Comparison of ENCODE assay signal across 8 cellular contexts in the genomic region with DNA sequence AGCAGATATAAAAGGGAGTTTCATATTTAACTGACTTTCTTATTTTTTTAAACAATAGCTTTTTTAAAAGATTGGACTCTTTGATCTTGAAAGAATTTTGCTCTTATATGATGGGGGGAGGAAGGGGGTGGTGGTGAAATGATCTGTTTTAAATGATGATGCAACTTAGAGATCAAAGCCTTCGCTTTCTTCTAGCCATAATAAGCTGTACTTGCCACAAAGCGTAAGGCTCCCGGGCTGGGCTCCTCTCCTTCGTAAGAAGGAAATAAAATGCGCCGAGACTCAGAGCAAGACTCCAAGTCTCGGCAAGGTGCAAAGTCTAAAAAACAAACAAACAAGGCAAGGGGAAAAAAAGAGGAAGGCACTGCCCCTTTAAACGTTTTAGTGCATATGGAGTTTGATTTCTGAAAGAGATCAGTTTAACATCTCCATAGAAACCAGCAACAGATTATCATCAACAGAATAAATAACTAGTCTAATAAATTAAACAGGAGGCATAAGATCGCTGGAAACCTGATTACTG. TPM values are rescaled to one million over a fixed set of nuclear protein-coding genes. Genes with fewer than 3 reads are reported as not detected.
DNase-seq lines count a peak whose midpoint lies in the region; ATAC-seq and TF ChIP-seq lines count a peak whose summit lies in the region.

No MANE protein-coding gene starts in this region.

- H3K4me1 Mint-ChIP-seq in Caco-2 (ENCODE audit: low read depth, unreplicated experiment): peaks cover 7% of the 10 kb centered on the region
- peaks cover 3 to 6% of the 10 kb centered on the region in 2 donors for H3K4me1 Mint-ChIP-seq in natural killer cell treated with Interleukin-12 subunit alpha and Interleukin-12 subunit beta and Interleukin-15 and Interleukin-18, amount 100 ng/mL, for 72 hours (ENCODE audit: low read depth in 2 of 2)

- H3K27me3 Mint-ChIP-seq in Caco-2 (ENCODE audit: insufficient read depth, unreplicated experiment): peaks cover 7% of the 10 kb centered on the region
- peaks cover 18 to 22% of the 10 kb centered on the region in 2 donors for H3K27me3 Mint-ChIP-seq in natural killer cell treated with Interleukin-12 subunit alpha and Interleukin-12 subunit beta and Interleukin-15 and Interleukin-18, amount 100 ng/mL, for 72 hours

- H3K27ac Mint-ChIP-seq in Caco-2 (ENCODE audit: unreplicated experiment): no peak overlapping the region
- no peak overlapping the region for H3K27ac Mint-ChIP-seq in natural killer cell treated with Interleukin-12 subunit alpha and Interleukin-12 subunit beta and Interleukin-15 and Interleukin-18, amount 100 ng/mL, for 72 hours

- H3K9ac ChIP-seq in mammary epithelial cell (ENCODE audit: insufficient read depth, low read length): no peak overlapping the region

- CTCF ChIA-PET in Caco-2 (lab: Charles Lee) (interaction anchor here (0.7 kb wide), 1 partner anchor 66 kb away, joined by 10 read pairs; no protein-coding TSS in a partner anchor), mammary epithelial cell (lab: Charles Lee; ENCODE audit: low non-redundant PET) (no interaction called here)

- H3K9me3 ChIP-seq in Caco-2 (no peaks in the 10 kb centered on the region), mammary epithelial cell (replicated peaks; ENCODE audit: insufficient read depth, low read length) (no peaks in the 10 kb centered on the region)

- peaks cover 26% of the 10 kb centered on the region for H3K79me2 ChIP-seq in mammary epithelial cell (ENCODE audit: insufficient read depth, low read length)

- POLR2A ChIA-PET in Caco-2 (lab: Charles Lee): interaction anchor here (0.6 kb wide), 1 partner anchor 107 kb away, joined by 3 read pairs; no protein-coding TSS in a partner anchor

- whole genome bisulfite sequencing in mammary epithelial cell (ENCODE audit: low coverage, missing lambda C conversion rate): 48% methylated on average over 9 of the region's 9 CpGs

- no peak for ATAC-seq in natural killer cell treated with Interleukin-12 subunit alpha and Interleukin-12 subunit beta and Interleukin-15 and Interleukin-18, amount 100 ng/mL, for 72 hours
- ATAC-seq in activated CD4-positive, CD25-positive, alpha-beta regulatory T cell treated with anti-CD3 and anti-CD28 coated beads, Interleukin-2, amount 50 U/mL, for 24 hours: no peak

- H3K27me3 ChIP-seq in Caco-2 (replicated peaks; ENCODE audit: control insufficient read depth, insufficient read depth, low read length) (no peaks in the 10 kb centered on the region), mammary epithelial cell (ENCODE audit: insufficient read depth, low read length) (no peaks in the 10 kb centered on the region)

- no peaks in the 10 kb centered on the region for H3K9me3 Mint-ChIP-seq in Caco-2 (ENCODE audit: unreplicated experiment)
- H3K9me3 Mint-ChIP-seq in natural killer cell treated with Interleukin-12 subunit alpha and Interleukin-12 subunit beta and Interleukin-15 and Interleukin-18, amount 100 ng/mL, for 72 hours: no peaks in the 10 kb centered on the region

- peak overlapping the region; percentile 99 for H3K4me2 ChIP-seq in mammary epithelial cell (ENCODE audit: insufficient read depth, low read depth, low read length)

- TF ChIP-seq CTCF in Caco-2 (IDR thresholded peaks at IDR 0.05; ENCODE audit: insufficient read depth in 1 of 2, low read depth in 1 of 2, low read length in 1 of 2, severe bottlenecking in 1 of 2, unreplicated experiment in 1 of 2) (no peak), mammary epithelial cell (conservative IDR thresholded peaks at IDR 0.05 in 1 of 2, IDR thresholded peaks at IDR 0.05 in 1 of 2; ENCODE audit: extremely low read depth in 1 of 2, insufficient read depth in 1 of 2, low read depth in 1 of 2, low read length in 2 of 2) (no peak)

- peaks cover 3% of the 10 kb centered on the region for H4K20me1 ChIP-seq in mammary epithelial cell (ENCODE audit: insufficient read depth, low read length)

- no peak for DNase-seq in Caco-2
- DNase-seq in KBM-7: peak; percentile 42
- peak; percentile 36 for DNase-seq in mammary epithelial cell
- no peak for DNase-seq in natural killer cell treated with Interleukin-12 subunit alpha and Interleukin-12 subunit beta and Interleukin-15 and Interleukin-18, amount 100 ng/mL, for 72 hours (ENCODE audit: low spot score)
- DNase-seq in T1000 (lab: John Stamatoyannopoulos, UW): no peak
- no peak for DNase-seq in erythroblast (lab: John Stamatoyannopoulos, UW)
- no peak for DNase-seq in NCI-H146 (lab: John Stamatoyannopoulos, UW)

- H3K36me3 ChIP-seq in Caco-2 (ENCODE audit: control insufficient read depth, insufficient read depth, low read length) (no peaks in the 10 kb centered on the region), mammary epithelial cell (ENCODE audit: insufficient read depth, low read length) (no peaks in the 10 kb centered on the region)

- intact Hi-C loops in Caco-2 (cut with micrococcal nuclease; ENCODE audit: unreplicated experiment): loop anchor here (5.0 kb wide), 2 partner anchors 101 to 281 kb away; no protein-coding TSS in a partner anchor
- intact Hi-C loops in mammary epithelial cell (cut with micrococcal nuclease): loop anchor here (5.0 kb wide), 1 partner anchor 281 kb away; no protein-coding TSS in a partner anchor

- TF ChIP-seq POLR2A in erythroblast (IDR thresholded peaks at IDR 0.05; ENCODE audit: low read length): no peak

- no peaks in the 10 kb centered on the region for H3K36me3 Mint-ChIP-seq in Caco-2 (ENCODE audit: insufficient read depth, unreplicated experiment)
- no peaks in the 10 kb centered on the region for H3K36me3 Mint-ChIP-seq in natural killer cell treated with Interleukin-12 subunit alpha and Interleukin-12 subunit beta and Interleukin-15 and Interleukin-18, amount 100 ng/mL, for 72 hours

- dilution Hi-C loops in mammary epithelial cell (cut with HindIII; ENCODE audit: low sequenced_read_pairs): no loop called here

- H3K4me3 ChIP-seq in Caco-2 (ENCODE audit: low read depth, low read length) (peak overlapping the region; percentile 46), mammary epithelial cell (replicated peaks in 1 of 3; ENCODE audit: insufficient read depth in 1 of 3, low read depth in 2 of 3, low read length in 3 of 3) (peak overlapping the region; percentile 64 to 87 (median 80))

- H3K4me1 ChIP-seq in Caco-2: no peaks in the 10 kb centered on the region
- peaks cover 10% of the 10 kb centered on the region for H3K4me1 ChIP-seq in mammary epithelial cell (ENCODE audit: insufficient read depth, low read length)

- no peak overlapping the region for H3K27ac ChIP-seq in mammary epithelial cell (ENCODE audit: insufficient read depth, low read depth, low read length)

- H2AFZ ChIP-seq in mammary epithelial cell (ENCODE audit: low read depth, low read length): no peak overlapping the region

- in situ Hi-C loops in KBM-7 (cut with MboI; ENCODE audit: low pct_unique_long_range_greater_than_20kb, low sequenced_read_pairs) (no loop called here), mammary epithelial cell (cut with MboI; ENCODE audit: low sequenced_read_pairs in 2 of 2) (no loop called here)

- peak overlapping the region; percentile 91 for H3K4me3 Mint-ChIP-seq in Caco-2 (ENCODE audit: unreplicated experiment)
- peak overlapping the region; percentile 45 for H3K4me3 Mint-ChIP-seq in natural killer cell treated with Interleukin-12 subunit alpha and Interleukin-12 subunit beta and Interleukin-15 and Interleukin-18, amount 100 ng/mL, for 72 hours

- BruUV-seq in Caco-2 (replicated peaks; lab: Mats Ljungman, UMichigan) (no TSS peak), mammary epithelial cell (replicated peaks; lab: Mats Ljungman, UMichigan) (no TSS peak)

RNA-seq across cellular contexts. Expression of a gene that starts 3.3 kb away (rescaled TPM):
- 10.4 and 10.9 TPM in 2 replicates for total RNA-seq in Caco-2 (2022)
- 10 to 100 TPM; 13.0 to 14.1 TPM for total RNA-seq in mammary epithelial cell
- polyA plus RNA-seq in mammary epithelial cell: 4.3 TPM
- polyA minus RNA-seq in mammary epithelial cell: 4.5 TPM
- 10 to 100 TPM; 13.5 to 17.8 TPM for total RNA-seq in natural killer cell treated with Interleukin-12 subunit alpha and Interleukin-12 subunit beta and Interleukin-15 and Interleukin-18, amount 100 ng/mL, for 72 hours

Comparison
In these comparisons a context has a peak if more than half of its experiments do, and no peak if none do; other contexts are left out.
1. DNase-seq: peak in KBM-7 (single experiment) and mammary epithelial cell (single experiment); none in Caco-2 (0 of 2), natural killer cell treated with Interleukin-12 subunit alpha and Interleukin-12 subunit beta and Interleukin-15 and Interleukin-18, amount 100 ng/mL, for 72 hours (single experiment), T1000 (single experiment), erythroblast (0 of 2) and NCI-H146 (single experiment).